ENCODE assay signal across 22 cellular contexts in the genomic region with DNA sequence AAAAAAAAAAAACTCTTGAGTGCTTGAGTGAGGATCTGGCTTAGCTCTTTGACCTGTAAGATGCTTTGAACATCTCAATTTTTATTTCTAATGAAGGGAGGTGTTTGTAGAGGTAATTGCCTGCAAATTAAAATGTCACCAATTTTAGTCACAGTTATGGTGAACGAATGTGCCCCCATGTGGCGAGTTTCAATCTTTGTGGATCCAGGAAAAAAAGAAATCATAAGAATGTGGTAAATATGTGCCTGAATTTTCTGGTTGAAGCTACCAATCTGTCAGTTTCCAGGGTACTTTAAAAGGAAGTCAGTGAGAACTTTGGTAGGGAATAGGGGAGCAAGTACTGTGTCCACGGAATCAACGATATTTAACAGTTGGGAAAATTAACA.
DNase-seq lines count a peak whose midpoint lies in the region; ATAC-seq, FAIRE-seq and TF ChIP-seq lines count a peak whose summit lies in the region.
"Had no signal": no experiment of that assay in that cellular context is flagged by ENCODE, and none has a peak within 500 bp of the region (broad histone marks: within the 10 kb centered on the region; RNA-seq: fewer than 3 reads in every experiment).

No MANE protein-coding gene starts in this region.

- WGBS in small intestine, 3 donors: 88 to 89% (median 88%) methylated on average over 4 of the region's 4 CpGs

- H2AFZ ChIP-seq in PC-3 (ENCODE audit: low read length): no peak overlapping the region

- POLR2A ChIA-PET in CD8-positive, alpha-beta memory T cell (lab: Charles Lee): no interaction called here
- POLR2A ChIA-PET in PC-3 (lab: Charles Lee; ENCODE audit: unreplicated experiment): no interaction called here

- H3K9ac ChIP-seq in PC-3 (ENCODE audit: low read length): no peak overlapping the region

- peak; percentile 54 for TF ChIP-seq CTCF in PC-3 (conservative IDR thresholded peaks at IDR 0.05; ENCODE audit: low read depth, low read length)
- TF ChIP-seq CTCF in neural crest cell (conservative IDR thresholded peaks at IDR 0.05): peak; percentile 12

- H3K4me3 Mint-ChIP-seq in CD8-positive, alpha-beta memory T cell: no peak overlapping the region
- no peak overlapping the region for H3K4me3 Mint-ChIP-seq in neural crest cell
- H3K4me3 Mint-ChIP-seq: mesothelial cell of epicardium; T-helper 1 cell treated with Interleukin-12 subunit alpha and Interleukin-12 subunit beta and Interleukin-4 antibody, amounts not matched to agents 30 μg/mL and 1 μg/mL, for 36 hours had no signal

- no peaks in the 10 kb centered on the region for H4K20me1 ChIP-seq in PC-3 (ENCODE audit: low read length)

- no peaks in the 10 kb centered on the region for H3K36me3 ChIP-seq in CD8-positive, alpha-beta memory T cell (ENCODE audit: insufficient read depth, low read length)
- H3K36me3 ChIP-seq in PC-3 (ENCODE audit: low read depth, low read length): no peaks in the 10 kb centered on the region
- no peaks in the 10 kb centered on the region for H3K36me3 ChIP-seq in small intestine (ENCODE audit: control insufficient read depth in 2 of 2, insufficient read depth in 2 of 2, low read length in 2 of 2)
- H3K36me3 ChIP-seq: ascending aorta, suprapubic skin had no signal

- no peaks in the 10 kb centered on the region for H3K9me2 ChIP-seq in PC-3 (replicated peaks; ENCODE audit: low read length)

- H3K36me3 Mint-ChIP-seq in CD8-positive, alpha-beta memory T cell: no peaks in the 10 kb centered on the region
- no peaks in the 10 kb centered on the region for H3K36me3 Mint-ChIP-seq in neural crest cell (ENCODE audit: low read depth)
- peaks cover 0 to 6% of the 10 kb centered on the region in 2 donors for H3K36me3 Mint-ChIP-seq in activated naive CD4-positive, alpha-beta T cell treated with anti-CD3 and anti-CD28 coated beads, Interleukin-2, amount 50 U/mL, for 72 hours
- H3K36me3 Mint-ChIP-seq: mesothelial cell of epicardium had no signal

- H3K9me3 Mint-ChIP-seq in CD8-positive, alpha-beta memory T cell: peaks cover 0 to 17% (median 15%) of the 10 kb centered on the region in 5 donors
- no peaks in the 10 kb centered on the region for H3K9me3 Mint-ChIP-seq in neural crest cell
- peaks cover 6 to 18% of the 10 kb centered on the region in 2 donors for H3K9me3 Mint-ChIP-seq in activated naive CD4-positive, alpha-beta T cell treated with anti-CD3 and anti-CD28 coated beads, Interleukin-2, amount 50 U/mL, for 72 hours
- H3K9me3 Mint-ChIP-seq: mesothelial cell of epicardium had no signal

- H3K27me3 Mint-ChIP-seq in CD8-positive, alpha-beta memory T cell: no peaks in the 10 kb centered on the region
- H3K27me3 Mint-ChIP-seq in neural crest cell (ENCODE audit: low read depth): no peaks in the 10 kb centered on the region

- ATAC-seq in PC-3: no peak
- ATAC-seq in HG02884 (IDR thresholded peaks at IDR 0.05; ENCODE audit: unreplicated experiment): no peak
- ATAC-seq in activated naive CD4-positive, alpha-beta T cell treated with anti-CD3 and anti-CD28 coated beads, Interleukin-2, amount 50 U/mL, for 72 hours: no peak
- ATAC-seq: left lobe of liver had no signal

- H3F3A ChIP-seq in PC-3 (ENCODE audit: low read length, unreplicated experiment): no peaks in the 10 kb centered on the region

- no peaks in the 10 kb centered on the region for H3K27me3 ChIP-seq in CD8-positive, alpha-beta memory T cell (ENCODE audit: insufficient read depth, low read length, poor library complexity, severe bottlenecking)
- H3K27me3 ChIP-seq in PC-3 (ENCODE audit: low read length): no peaks in the 10 kb centered on the region
- no peaks in the 10 kb centered on the region for H3K27me3 ChIP-seq in small intestine (ENCODE audit: control insufficient read depth in 2 of 2, insufficient read depth in 2 of 2, low read length in 2 of 2)
- H3K27me3 ChIP-seq: ascending aorta, suprapubic skin had no signal

- H3K4me1 Mint-ChIP-seq in CD8-positive, alpha-beta memory T cell: no peaks in the 10 kb centered on the region
- no peaks in the 10 kb centered on the region for H3K4me1 Mint-ChIP-seq in neural crest cell
- H3K4me1 Mint-ChIP-seq: mesothelial cell of epicardium had no signal

- H3K9me3 ChIP-seq in CD8-positive, alpha-beta memory T cell (ENCODE audit: low read length): no peaks in the 10 kb centered on the region
- no peaks in the 10 kb centered on the region for H3K9me3 ChIP-seq in PC-3 (ENCODE audit: low read length)
- H3K9me3 ChIP-seq in small intestine (ENCODE audit: control insufficient read depth, low read depth): peaks cover 6% of the 10 kb centered on the region
- H3K9me3 ChIP-seq: ascending aorta, Caco-2, suprapubic skin had no signal

- no peak overlapping the region for H3K27ac Mint-ChIP-seq in CD8-positive, alpha-beta memory T cell
- H3K27ac Mint-ChIP-seq in neural crest cell (ENCODE audit: unreplicated experiment): no peak overlapping the region
- no peak overlapping the region for H3K27ac Mint-ChIP-seq in activated naive CD4-positive, alpha-beta T cell treated with anti-CD3 and anti-CD28 coated beads, Interleukin-2, amount 50 U/mL, for 72 hours
- H3K27ac Mint-ChIP-seq: mesothelial cell of epicardium; T-helper 1 cell treated with Interleukin-12 subunit alpha and Interleukin-12 subunit beta and Interleukin-4 antibody, amounts not matched to agents 30 μg/mL and 1 μg/mL, for 36 hours had no signal

- H3K27ac ChIP-seq in CD8-positive, alpha-beta memory T cell (ENCODE audit: low read depth, low read length): peak overlapping the region; percentile 69
- H3K27ac ChIP-seq in PC-3 (ENCODE audit: low read length): no peak overlapping the region
- H3K27ac ChIP-seq in small intestine (ENCODE audit: low read depth in 1 of 2, low read length in 1 of 2): no peak overlapping the region
- H3K27ac ChIP-seq: ascending aorta, suprapubic skin had no signal

- H3K79me2 ChIP-seq in PC-3 (ENCODE audit: low read length): no peaks in the 10 kb centered on the region

- no peak overlapping the region for H3K4me3 ChIP-seq in CD8-positive, alpha-beta memory T cell (ENCODE audit: low read length)
- no peak overlapping the region for H3K4me3 ChIP-seq in PC-3 (ENCODE audit: low read length)
- no peak overlapping the region for H3K4me3 ChIP-seq in small intestine (ENCODE audit: low read depth in 1 of 2, low read length in 2 of 2)
- H3K4me3 ChIP-seq: ascending aorta, suprapubic skin had no signal

- no peak for DNase-seq in CD8-positive, alpha-beta memory T cell
- DNase-seq in LHCN-M2 (ENCODE audit: low read depth): peak; percentile 2
- DNase-seq in PC-3: peak; percentile 19
- no peak for DNase-seq in neural crest cell (ENCODE audit: low read depth, low spot score)
- DNase-seq in activated naive CD4-positive, alpha-beta T cell treated with anti-CD3 and anti-CD28 coated beads, Interleukin-2, amount 50 U/mL, for 72 hours (ENCODE audit: low spot score in 2 of 2): no peak
- no peak for DNase-seq in small intestine
- DNase-seq: activated CD4-positive, alpha-beta T cell treated with anti-CD3 and anti-CD28 coated beads, Interleukin-2, amount 50 U/mL, for 48 hours; activated naive CD4-positive, alpha-beta T cell; AML-193; Caco-2; cerebellar nuclear complex; effector CD8-positive, alpha-beta T cell; EL; NCI-H187; NCI-H446 treated with DMSO at 0.1 percent for 48 hours; SHP77 had no signal

- BruUV-seq in PC-3 (replicated peaks; lab: Mats Ljungman, UMichigan): no TSS peak

- CTCF ChIA-PET in CD8-positive, alpha-beta memory T cell (lab: Charles Lee): no interaction called here
- CTCF ChIA-PET in PC-3 (lab: Charles Lee): no interaction called here

- no peak for FAIRE-seq in small intestine (lab: Jason Lieb, UNC)

- intact Hi-C loops in PC-3 (cut with micrococcal nuclease): no loop called here

- no peak overlapping the region for H3K4me2 ChIP-seq in PC-3 (ENCODE audit: low read length)

- no peaks in the 10 kb centered on the region for H3K4me1 ChIP-seq in CD8-positive, alpha-beta memory T cell (ENCODE audit: insufficient read depth, low read length)
- H3K4me1 ChIP-seq in PC-3 (ENCODE audit: insufficient read depth, low read length) (peaks cover 7% of the 10 kb centered on the region; the same call in 1 of the 2 replicates), small intestine (ENCODE audit: control insufficient read depth in 2 of 2, insufficient read depth in 1 of 2, low read depth in 1 of 2, low read length in 1 of 2) (no peaks in the 10 kb centered on the region)
- H3K4me1 ChIP-seq: ascending aorta, Caco-2, suprapubic skin had no signal

Comparison
In these comparisons a context has a peak if more than half of its experiments do, and no peak if none do; other contexts are left out.
1. DNase-seq: peak in LHCN-M2 (single experiment) and PC-3 (single experiment); none in CD8-positive, alpha-beta memory T cell (0 of 5), neural crest cell (single experiment), activated naive CD4-positive, alpha-beta T cell treated with anti-CD3 and anti-CD28 coated beads, Interleukin-2, amount 50 U/mL, for 72 hours (0 of 2) and small intestine (single experiment).